Comparison of ENCODE assay signal across 7 cellular contexts in genomic region chr7:153748885-153749284, GRCh38.
A peak's percentile ranks its signal among the peaks of the same experiment; 100 is the strongest.
DNase-seq lines count a peak whose midpoint lies in the region; TF ChIP-seq lines count a peak whose summit lies in the region.
"Not testable (repeated sequence)": the region's sequence is repeated elsewhere in the genome, so short reads cannot be mapped to it uniquely, and the experiment has no call there.

No MANE protein-coding gene starts in this region.

- H3K4me1 Mint-ChIP-seq in endodermal cell, result not testable (repeated sequence)

- H3K4me3 Mint-ChIP-seq in endodermal cell, result not testable (repeated sequence)

- TF ChIP-seq POLR2A in sigmoid colon (IDR thresholded peaks at IDR 0.05), result not testable (repeated sequence)

- WGBS in endodermal cell (ENCODE audit: insufficient coverage in 1 of 2, insufficient read length in 1 of 2), 2 experiments, result 83% methylated on average over 18 of the region's 25 CpGs; no CpG with 5 or more reads in 1 of the 2 experiments
- 9 to 40% methylated on average over 23 of the region's 25 CpGs for WGBS in sigmoid colon, 2 donors

- not testable (repeated sequence) for H4K20me1 ChIP-seq in osteoblast (ENCODE audit: insufficient read depth, low read length)

- DNase-seq in ELF-1 (ENCODE audit: low read depth, low spot score) (peak; percentile 0), NCI-H748 (lab: John Stamatoyannopoulos, UW; ENCODE audit: unreplicated experiment) (peak; percentile 20), endodermal cell (peak; percentile 53), left kidney (ENCODE audit: low read depth, low spot score) (peak; percentile 71), osteoblast (ENCODE audit: insufficient read length, low spot score, missing footprints) (peak; percentile 1), sigmoid colon (peak; percentile 60)

- H3K9me3 ChIP-seq in HUES48 (ENCODE audit: control insufficient read depth, insufficient read depth, low read length); endodermal cell (ENCODE audit: control insufficient read depth, low read length); osteoblast (ENCODE audit: low read depth, low read length); sigmoid colon: not testable (repeated sequence)

- not testable (repeated sequence) for H3K27ac ChIP-seq in HUES48 (ENCODE audit: low read depth, low read length); endodermal cell (ENCODE audit: low read depth, low read length); osteoblast (ENCODE audit: low read depth, low read length)
- peak overlapping the region in 3 of 4 donors; percentile 54 to 67 (median 57) for H3K27ac ChIP-seq in sigmoid colon

- TF ChIP-seq EP300 in sigmoid colon (IDR thresholded peaks at IDR 0.05), result not testable (repeated sequence)

- not testable (repeated sequence) for H3K36me3 ChIP-seq in HUES48 (ENCODE audit: control insufficient read depth, insufficient read depth, low read length); endodermal cell (ENCODE audit: control insufficient read depth, insufficient read depth, low read length); osteoblast (ENCODE audit: insufficient read depth, low read length); sigmoid colon

- peak overlapping the region; percentile 17; the same call in 1 of the 2 replicates for H3K4me3 ChIP-seq in HUES48 (ENCODE audit: low read depth, low read length)
- H3K4me3 ChIP-seq in endodermal cell (ENCODE audit: low read length); osteoblast (ENCODE audit: insufficient read depth, low read length): not testable (repeated sequence)
- peak overlapping the region; percentile 53 to 62 (median 55) for H3K4me3 ChIP-seq in sigmoid colon

- TF ChIP-seq CTCF in endodermal cell (conservative IDR thresholded peaks at IDR 0.05); osteoblast (IDR thresholded peaks at IDR 0.05; ENCODE audit: extremely low read depth, low read depth, low read length); sigmoid colon (IDR thresholded peaks at IDR 0.05): not testable (repeated sequence)

- not testable (repeated sequence) for H3K4me1 ChIP-seq in HUES48 (ENCODE audit: control insufficient read depth, insufficient read depth, low read length); endodermal cell (ENCODE audit: control insufficient read depth, insufficient read depth, low read length); osteoblast (ENCODE audit: insufficient read depth, low read length); sigmoid colon

- H3K27ac Mint-ChIP-seq in endodermal cell, result not testable (repeated sequence)

- peaks cover 39% of the 10 kb centered on the region for H3K9me3 Mint-ChIP-seq in endodermal cell

- peaks cover 34% of the 10 kb centered on the region for H3K27me3 ChIP-seq in HUES48 (ENCODE audit: control insufficient read depth, insufficient read depth, low read length)
- not testable (repeated sequence) for H3K27me3 ChIP-seq in endodermal cell (ENCODE audit: control insufficient read depth, insufficient read depth, low read length, poor library complexity, severe bottlenecking); osteoblast (ENCODE audit: insufficient read depth, low read length); sigmoid colon

- intact Hi-C loops in sigmoid colon (cut with DNase I), result loop anchor here (5.0 kb wide), 1 partner anchor 227 kb away; no protein-coding TSS in a partner anchor

- H3K36me3 Mint-ChIP-seq in endodermal cell (ENCODE audit: low read depth), result not testable (repeated sequence)

- not testable (repeated sequence) for H3K4me2 ChIP-seq in osteoblast (ENCODE audit: insufficient read depth, low read length)

- not testable (repeated sequence) for H3K27me3 Mint-ChIP-seq in endodermal cell (ENCODE audit: insufficient read depth)

- not testable (repeated sequence) for H3K9ac ChIP-seq in HUES48 (ENCODE audit: low read depth, low read length); endodermal cell (ENCODE audit: extremely low read depth, low read length, poor library complexity, severe bottlenecking)

- H2AFZ ChIP-seq in osteoblast (ENCODE audit: low read length), result not testable (repeated sequence)

- not testable (repeated sequence) for H3K79me2 ChIP-seq in osteoblast (ENCODE audit: insufficient read depth, low read length)

Comparison
In these comparisons a context has a peak if more than half of its experiments do, and no peak if none do; other contexts are left out.
1. DNase-seq: peak in every context shown above with its lines; median percentile 71 in left kidney; 60 in sigmoid colon; 53 in endodermal cell; 20 in NCI-H748; 1 in osteoblast; 0 in ELF-1.